Comparison of ENCODE assay signal across 11 cellular contexts in the genomic region with DNA sequence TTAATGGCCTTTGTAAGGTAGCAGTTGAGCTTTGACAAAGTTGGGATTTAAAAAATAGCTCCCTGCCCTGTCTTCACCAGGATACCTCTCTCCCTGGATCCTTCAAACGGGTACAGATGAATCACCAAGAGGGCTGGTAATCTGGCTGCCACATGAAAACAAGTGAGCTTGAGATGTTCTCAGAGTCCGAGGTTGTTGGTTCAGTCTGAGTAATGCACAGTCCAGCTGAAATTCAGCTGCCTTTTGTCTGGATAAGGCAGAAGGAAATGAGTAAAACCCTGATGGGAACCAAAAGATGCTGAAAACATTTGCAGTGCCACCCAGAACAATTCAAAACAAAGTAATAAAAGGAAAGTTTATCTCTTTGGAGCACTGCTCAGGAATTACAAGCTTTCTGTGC.
A peak's percentile ranks its signal among the peaks of the same experiment; 100 is the strongest.
DNase-seq lines count a peak whose midpoint lies in the region; ATAC-seq and TF ChIP-seq lines count a peak whose summit lies in the region.
"Had no signal": no experiment of that assay in that cellular context is flagged by ENCODE, and none has a peak within 500 bp of the region (broad histone marks: within the 10 kb centered on the region; RNA-seq: fewer than 3 reads in every experiment).

No MANE protein-coding gene starts in this region.

- no peak for TF ChIP-seq POLR2A in vagina (IDR thresholded peaks at IDR 0.05)

- no peaks in the 10 kb centered on the region for H3F3A ChIP-seq in MM.1S (ENCODE audit: insufficient read depth, low read length)

- no peaks in the 10 kb centered on the region for H4K20me1 ChIP-seq in MM.1S (ENCODE audit: insufficient read depth, low read length)

- no peaks in the 10 kb centered on the region for H3K36me3 Mint-ChIP-seq in stimulated activated effector memory CD8-positive, alpha-beta T cell treated with anti-CD3 and anti-CD28 coated beads, Interleukin-12 subunit alpha, Interleukin-12 subunit beta, amount 100 ng/mL, for 72 hours

- no peak for TF ChIP-seq CTCF in heart right ventricle (IDR thresholded peaks at IDR 0.05)
- no peak for TF ChIP-seq CTCF in vagina (IDR thresholded peaks at IDR 0.05)
- TF ChIP-seq CTCF in MM.1S (IDR thresholded peaks at IDR 0.05; ENCODE audit: low read length) = no peak

- H3K36me3 ChIP-seq in heart right ventricle (no peaks in the 10 kb centered on the region), mesodermal cell (ENCODE audit: control insufficient read depth, insufficient read depth, low read length) (no peaks in the 10 kb centered on the region), vagina (no peaks in the 10 kb centered on the region), MM.1S (replicated peaks; ENCODE audit: insufficient read depth, low read length) (no peaks in the 10 kb centered on the region)

- H3K4me3 Mint-ChIP-seq in stimulated activated effector memory CD8-positive, alpha-beta T cell treated with anti-CD3 and anti-CD28 coated beads, Interleukin-12 subunit alpha, Interleukin-12 subunit beta, amount 100 ng/mL, for 72 hours = no peak overlapping the region

- intact Hi-C loops in heart right ventricle (cut with DNase I) (no loop called here), cardiac septum (cut with DNase I) (no loop called here), vagina (cut with DNase I) (no loop called here)

- no peak overlapping the region for H2AFZ ChIP-seq in MM.1S (ENCODE audit: low read length)

- no peaks in the 10 kb centered on the region for H3K9me2 ChIP-seq in MM.1S (replicated peaks; ENCODE audit: insufficient read depth, low read length)

- H3K9me3 Mint-ChIP-seq in stimulated activated effector memory CD8-positive, alpha-beta T cell treated with anti-CD3 and anti-CD28 coated beads, Interleukin-12 subunit alpha, Interleukin-12 subunit beta, amount 100 ng/mL, for 72 hours = no peaks in the 10 kb centered on the region

- H3K27ac Mint-ChIP-seq in stimulated activated effector memory CD8-positive, alpha-beta T cell treated with anti-CD3 and anti-CD28 coated beads, Interleukin-12 subunit alpha, Interleukin-12 subunit beta, amount 100 ng/mL, for 72 hours = no peak overlapping the region

- no peak overlapping the region for H3K4me2 ChIP-seq in MM.1S (ENCODE audit: low read depth, low read length)

- no peaks in the 10 kb centered on the region for H3K79me2 ChIP-seq in MM.1S (ENCODE audit: low read length)

- no peaks in the 10 kb centered on the region for H3K4me1 Mint-ChIP-seq in stimulated activated effector memory CD8-positive, alpha-beta T cell treated with anti-CD3 and anti-CD28 coated beads, Interleukin-12 subunit alpha, Interleukin-12 subunit beta, amount 100 ng/mL, for 72 hours

- ATAC-seq in heart right ventricle = peak in 7 of 8 donors; percentile 42 to 87 (median 63)
- no peak for ATAC-seq in stimulated activated effector memory CD8-positive, alpha-beta T cell treated with anti-CD3 and anti-CD28 coated beads, Interleukin-12 subunit alpha, Interleukin-12 subunit beta, amount 100 ng/mL, for 72 hours

- H3K4me3 ChIP-seq in heart right ventricle = no peak overlapping the region
- no peak overlapping the region for H3K4me3 ChIP-seq in mesodermal cell (ENCODE audit: extremely low read depth, insufficient read depth, low read length, poor library complexity, severe bottlenecking)
- H3K4me3 ChIP-seq in vagina = peak overlapping the region; percentile 17 to 25
- H3K4me3 ChIP-seq in MM.1S (ENCODE audit: low read length) = no peak overlapping the region

- H3K9ac ChIP-seq in MM.1S (ENCODE audit: low read length) = no peak overlapping the region

- H3K9me3 ChIP-seq in heart right ventricle (no peaks in the 10 kb centered on the region), mesodermal cell (ENCODE audit: control insufficient read depth, low read length) (no peaks in the 10 kb centered on the region), vagina (no peaks in the 10 kb centered on the region), MM.1S (replicated peaks; ENCODE audit: insufficient read depth, low read length) (no peaks in the 10 kb centered on the region)

- peak in 1 of 2 donors; percentile 6 for DNase-seq in heart right ventricle
- DNase-seq in cardiac septum (ENCODE audit: low spot score) = no peak
- DNase-seq in dedifferentiated amniotic fluid mesenchymal stem cell (ENCODE audit: extremely low spot score) = peak; percentile 85
- no peak for DNase-seq in vagina (ENCODE audit: extremely low spot score in 2 of 2)
- no peak for DNase-seq in DMS53 (lab: John Stamatoyannopoulos, UW)
- no peak for DNase-seq in stimulated activated effector memory CD8-positive, alpha-beta T cell treated with anti-CD3 and anti-CD28 coated beads, Interleukin-12 subunit alpha, Interleukin-12 subunit beta, amount 100 ng/mL, for 72 hours (ENCODE audit: low spot score in 2 of 2)
- no peak for DNase-seq in MM.1S
- DNase-seq: cerebellar nuclear complex, NCI-H2081 treated with DMSO at 0.1 percent for 48 hours had no signal

- H3K4me1 ChIP-seq in heart right ventricle = peaks cover 0 to 11% (median 8%) of the 10 kb centered on the region in 9 donors
- peaks cover 35% of the 10 kb centered on the region for H3K4me1 ChIP-seq in mesodermal cell (ENCODE audit: control insufficient read depth, insufficient read depth, low read length, poor library complexity, severe bottlenecking)
- peaks cover 48% of the 10 kb centered on the region for H3K4me1 ChIP-seq in vagina
- no peaks in the 10 kb centered on the region for H3K4me1 ChIP-seq in MM.1S (ENCODE audit: low read length)

- 33 to 49% methylated on average over 2 of the region's 2 CpGs for WGBS in heart right ventricle, 2 donors
- WGBS in mesodermal cell (ENCODE audit: insufficient coverage in 2 of 2), 2 experiments = 27 to 67% methylated on average over 2 of the region's 2 CpGs

- no peaks in the 10 kb centered on the region for H3K27me3 ChIP-seq in heart right ventricle
- H3K27me3 ChIP-seq in vagina = no peaks in the 10 kb centered on the region
- H3K27me3 ChIP-seq in MM.1S (replicated peaks; ENCODE audit: insufficient read depth, low read length) = no peaks in the 10 kb centered on the region

- H3K27ac ChIP-seq in heart right ventricle = peak overlapping the region in 6 of 10 donors; percentile 25 to 71 (median 47)
- H3K27ac ChIP-seq in mesodermal cell (ENCODE audit: low read depth, low read length, severe bottlenecking) = peak overlapping the region; percentile 98
- peak overlapping the region; percentile 83 for H3K27ac ChIP-seq in vagina
- no peak overlapping the region for H3K27ac ChIP-seq in MM.1S (ENCODE audit: low read length)
- H3K27ac ChIP-seq: VCaP had no signal

Comparison
In these comparisons a context has a peak if more than half of its experiments do, and no peak if none do; other contexts are left out.
1. H3K4me3 ChIP-seq: peak in vagina (2 of 2); none in heart right ventricle (0 of 10), mesodermal cell (single experiment) and MM.1S (single experiment).